In genomic region chr6:87929843-87930288, GRCh38 we compare ENCODE assay signal across 8 cellular contexts.
DNase-seq lines count a peak whose midpoint lies in the region; ATAC-seq and FAIRE-seq lines count a peak whose summit lies in the region.

No MANE protein-coding gene starts in this region.

- no peak overlapping the region for H3K4me3 Mint-ChIP-seq in stimulated activated naive CD8-positive, alpha-beta T cell treated with anti-CD3 and anti-CD28 coated beads, Interleukin-15, amount 100 ng/mL, for 72 hours

- no peaks in the 10 kb centered on the region for H3K9me3 Mint-ChIP-seq in stimulated activated naive CD8-positive, alpha-beta T cell treated with anti-CD3 and anti-CD28 coated beads, Interleukin-15, amount 100 ng/mL, for 72 hours

- peak; percentile 78 for DNase-seq in DMS153 (lab: John Stamatoyannopoulos, UW)
- peak; percentile 83 for DNase-seq in HTR-8/SVneo (ENCODE audit: insufficient read length, low spot score)
- peak; percentile 54 to 75 for DNase-seq in NOMO-1 (lab: John Stamatoyannopoulos, UW; ENCODE audit: unreplicated experiment in 2 of 2)
- DNase-seq in activated CD8-positive, alpha-beta memory T cell treated with anti-CD3 and anti-CD28 coated beads, Interleukin-2, amount 50 U/mL, for 24 hours (ENCODE audit: extremely low read depth) = peak; percentile 26
- peak; percentile 31 for DNase-seq in epithelial cell of prostate (ENCODE audit: low read depth, low spot score)
- peak; percentile 90 for DNase-seq in myocyte (ENCODE audit: low read depth)
- peak; percentile 46 to 60 for DNase-seq in stimulated activated naive CD8-positive, alpha-beta T cell treated with anti-CD3 and anti-CD28 coated beads, Interleukin-15, amount 100 ng/mL, for 72 hours

- H3K27ac ChIP-seq in epithelial cell of prostate = no peak overlapping the region

- H3K4me1 Mint-ChIP-seq in stimulated activated naive CD8-positive, alpha-beta T cell treated with anti-CD3 and anti-CD28 coated beads, Interleukin-15, amount 100 ng/mL, for 72 hours = peaks cover 14% of the 10 kb centered on the region

- no peaks in the 10 kb centered on the region for H3K27me3 Mint-ChIP-seq in stimulated activated naive CD8-positive, alpha-beta T cell treated with anti-CD3 and anti-CD28 coated beads, Interleukin-15, amount 100 ng/mL, for 72 hours

- peak; percentile 66 for ATAC-seq in GM21447 (IDR thresholded peaks at IDR 0.05; ENCODE audit: unreplicated experiment)
- ATAC-seq in stimulated activated naive CD8-positive, alpha-beta T cell treated with anti-CD3 and anti-CD28 coated beads, Interleukin-15, amount 100 ng/mL, for 72 hours = peak; percentile 87

- peak; percentile 86 for FAIRE-seq in HTR-8/SVneo (lab: Jason Lieb, UNC)

- no peak overlapping the region for H3K27ac Mint-ChIP-seq in stimulated activated naive CD8-positive, alpha-beta T cell treated with anti-CD3 and anti-CD28 coated beads, Interleukin-15, amount 100 ng/mL, for 72 hours

Comparison
In these comparisons a context has a peak if more than half of its experiments do, and no peak if none do; other contexts are left out.
1. DNase-seq: peak in every context shown above with its lines; median percentile 90 in myocyte; 83 in HTR-8/SVneo; 78 in DMS153; 64 in NOMO-1; 53 in stimulated activated naive CD8-positive, alpha-beta T cell treated with anti-CD3 and anti-CD28 coated beads, Interleukin-15, amount 100 ng/mL, for 72 hours; 31 in epithelial cell of prostate; 26 in activated CD8-positive, alpha-beta memory T cell treated with anti-CD3 and anti-CD28 coated beads, Interleukin-2, amount 50 U/mL, for 24 hours.